Comparison of ENCODE assay signal across 11 cellular contexts in genomic region chr11:129950319-129951034, GRCh38. TPM values are rescaled to one million over a fixed set of nuclear protein-coding genes. Genes with fewer than 3 reads are reported as not detected.
DNase-seq lines count a peak whose midpoint lies in the region; ATAC-seq and TF ChIP-seq lines count a peak whose summit lies in the region.
"Had no signal": no experiment of that assay in that cellular context is flagged by ENCODE, and none has a peak within 500 bp of the region (broad histone marks: within the 10 kb centered on the region; RNA-seq: fewer than 3 reads in every experiment).

No MANE protein-coding gene starts in this region.

- peak; percentile 76 for ATAC-seq in left ventricle myocardium superior
- ATAC-seq: activated CD8-positive, alpha-beta T cell treated with anti-CD3 and anti-CD28 coated beads, Interleukin-2, amount 10 ng/mL, durations not matched to agents 7 days and 5 days had no signal

- DNase-seq in KG1 (lab: John Stamatoyannopoulos, UW) = peak; percentile 93
- DNase-seq in left ventricle myocardium superior = peak; percentile 55
- DNase-seq in kidney tubule cell (ENCODE audit: low spot score) = no peak
- DNase-seq in epidermal melanocyte (ENCODE audit: insufficient read length, low spot score) = no peak
- DNase-seq in activated CD4-positive, alpha-beta memory T cell treated with anti-CD3 and anti-CD28 coated beads, Interleukin-2, amount 10 ng/mL, durations not matched to agents 7 days and 5 days = no peak
- DNase-seq in NCI-H2029 treated with DMSO at 0.1 percent for 48 hours (lab: John Stamatoyannopoulos, UW) = no peak
- DNase-seq: activated CD8-positive, alpha-beta T cell treated with anti-CD3 and anti-CD28 coated beads, Interleukin-2, amount 10 ng/mL, durations not matched to agents 7 days and 5 days; stimulated activated CD4-positive, alpha-beta T cell treated with anti-CD3 and anti-CD28 coated beads, Interleukin-15, amount 100 ng/mL, for 24 hours had no signal

- H3K27me3 Mint-ChIP-seq in activated CD4-positive, alpha-beta memory T cell treated with anti-CD3 and anti-CD28 coated beads, Interleukin-2, amount 10 ng/mL, durations not matched to agents 7 days and 5 days = no peaks in the 10 kb centered on the region

- no peak overlapping the region for H3K27ac Mint-ChIP-seq in activated CD4-positive, alpha-beta memory T cell treated with anti-CD3 and anti-CD28 coated beads, Interleukin-2, amount 10 ng/mL, durations not matched to agents 7 days and 5 days
- H3K27ac Mint-ChIP-seq: activated CD8-positive, alpha-beta T cell treated with anti-CD3 and anti-CD28 coated beads, Interleukin-2, amount 10 ng/mL, durations not matched to agents 7 days and 5 days had no signal

- H3K9me3 Mint-ChIP-seq in activated CD4-positive, alpha-beta memory T cell treated with anti-CD3 and anti-CD28 coated beads, Interleukin-2, amount 10 ng/mL, durations not matched to agents 7 days and 5 days = no peaks in the 10 kb centered on the region

- CTCF ChIA-PET in activated CD4-positive, alpha-beta memory T cell treated with anti-CD3 and anti-CD28 coated beads, Interleukin-2, amount 10 ng/mL, durations not matched to agents 7 days and 5 days (lab: Charles Lee) = no interaction called here

- H3K4me1 Mint-ChIP-seq in activated CD4-positive, alpha-beta memory T cell treated with anti-CD3 and anti-CD28 coated beads, Interleukin-2, amount 10 ng/mL, durations not matched to agents 7 days and 5 days = peaks cover 8% of the 10 kb centered on the region

- intact Hi-C loops in left ventricle myocardium superior (cut with micrococcal nuclease) = no loop called here

- POLR2A ChIA-PET in activated CD4-positive, alpha-beta memory T cell treated with anti-CD3 and anti-CD28 coated beads, Interleukin-2, amount 10 ng/mL, durations not matched to agents 7 days and 5 days (lab: Charles Lee) = interaction anchor here (1.2 to 1.6 kb wide), 2 partner anchors 22 to 52 kb away, joined by 3 to 5 read pairs; partner anchors contain the start of gene PRDM10

- H3K4me3 Mint-ChIP-seq in activated CD4-positive, alpha-beta memory T cell treated with anti-CD3 and anti-CD28 coated beads, Interleukin-2, amount 10 ng/mL, durations not matched to agents 7 days and 5 days = no peak overlapping the region
- H3K4me3 Mint-ChIP-seq: activated CD8-positive, alpha-beta T cell treated with anti-CD3 and anti-CD28 coated beads, Interleukin-2, amount 10 ng/mL, durations not matched to agents 7 days and 5 days had no signal

- peaks cover 8% of the 10 kb centered on the region for H3K36me3 Mint-ChIP-seq in activated CD4-positive, alpha-beta memory T cell treated with anti-CD3 and anti-CD28 coated beads, Interleukin-2, amount 10 ng/mL, durations not matched to agents 7 days and 5 days (ENCODE audit: low read depth)

- peaks cover 4 to 8% (median 6%) of the 10 kb centered on the region in 3 donors for H3K4me1 ChIP-seq in skeletal muscle tissue (ENCODE audit: control insufficient read depth in 3 of 3, insufficient read depth in 3 of 3, low read length in 3 of 3)

- TF ChIP-seq CTCF in VCaP (conservative IDR thresholded peaks at IDR 0.05) = no peak

- no peak overlapping the region for H3K4me3 ChIP-seq in skeletal muscle tissue (ENCODE audit: low read length in 3 of 3)

- H3K27ac ChIP-seq in VCaP (peak overlapping the region; percentile 55), skeletal muscle tissue (ENCODE audit: low read depth, low read length) (peak overlapping the region; percentile 38)
- H3K27ac ChIP-seq: epithelial cell of prostate had no signal

- H3K36me3 ChIP-seq in skeletal muscle tissue (ENCODE audit: control insufficient read depth in 3 of 3, insufficient read depth in 3 of 3, low read length in 3 of 3) = peaks cover 11 to 16% (median 13%) of the 10 kb centered on the region in 3 donors

- no peak overlapping the region for H3K9ac ChIP-seq in skeletal muscle tissue (ENCODE audit: low read depth in 1 of 3, low read length in 3 of 3)

- H3K9me3 ChIP-seq in skeletal muscle tissue (ENCODE audit: control insufficient read depth in 3 of 3, low read length in 3 of 3) = no peaks in the 10 kb centered on the region

- no peaks in the 10 kb centered on the region for H3K27me3 ChIP-seq in skeletal muscle tissue (ENCODE audit: control insufficient read depth in 3 of 3, insufficient read depth in 3 of 3, low read length in 3 of 3)

RNA-seq across cellular contexts. Expression of gene PRDM10, which starts 52.2 kb away (rescaled TPM):
- total RNA-seq in left ventricle myocardium superior = 6.6 TPM
- 4.2 TPM for total RNA-seq in skeletal muscle tissue
- total RNA-seq in activated CD4-positive, alpha-beta memory T cell treated with anti-CD3 and anti-CD28 coated beads, Interleukin-2, amount 10 ng/mL, durations not matched to agents 7 days and 5 days = 10 to 100 TPM; 11.7 to 12.6 TPM

RNA-seq across cellular contexts. Expression of gene NFRKB, which starts 55.1 kb away (rescaled TPM):
- total RNA-seq in left ventricle myocardium superior (12.3 TPM), skeletal muscle tissue (14.6 TPM)
- total RNA-seq in activated CD4-positive, alpha-beta memory T cell treated with anti-CD3 and anti-CD28 coated beads, Interleukin-2, amount 10 ng/mL, durations not matched to agents 7 days and 5 days = 10 to 100 TPM; 39.2 to 44.9 TPM

Comparison
In these comparisons a context has a peak if more than half of its experiments do, and no peak if none do; other contexts are left out.
1. DNase-seq: peak in KG1 (single experiment) and left ventricle myocardium superior (single experiment); none in kidney tubule cell (single experiment), epidermal melanocyte (single experiment), activated CD4-positive, alpha-beta memory T cell treated with anti-CD3 and anti-CD28 coated beads, Interleukin-2, amount 10 ng/mL, durations not matched to agents 7 days and 5 days (single experiment) and NCI-H2029 treated with DMSO at 0.1 percent for 48 hours (single experiment).